In the genomic region with DNA sequence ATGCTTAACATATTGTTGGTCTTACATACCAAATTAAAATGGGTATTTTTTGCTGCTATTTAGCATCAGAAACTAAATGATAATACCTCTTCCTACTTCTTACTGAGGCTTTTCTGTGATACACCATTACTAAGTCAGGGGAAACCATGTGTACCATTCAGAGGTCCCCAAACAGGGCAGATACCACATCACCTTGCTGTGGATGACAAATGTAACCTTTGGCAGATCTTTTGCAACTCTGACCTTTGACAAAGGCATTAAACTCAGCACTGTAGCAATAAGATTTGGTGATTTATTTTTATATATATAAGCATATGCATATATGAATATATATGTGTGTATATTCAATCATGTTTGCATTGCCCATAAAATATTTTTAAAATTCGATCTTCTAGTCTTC, we compare ENCODE assay signal across 23 cellular contexts. TPM values are rescaled to one million over a fixed set of nuclear protein-coding genes. Genes with fewer than 3 reads are reported as not detected.
DNase-seq lines count a peak whose midpoint lies in the region; ATAC-seq and TF ChIP-seq lines count a peak whose summit lies in the region.
"Had no signal": no experiment of that assay in that cellular context is flagged by ENCODE, and none has a peak within 500 bp of the region (broad histone marks: within the 10 kb centered on the region; RNA-seq: fewer than 3 reads in every experiment).

No MANE protein-coding gene starts in this region.

- H3K36me3 ChIP-seq in BLaER1 treated with 17β-estradiol and CSF1 and Interleukin-3, amounts not matched to agents 10 nM and 100 nM: peaks cover 5 to 29% (median 14%) of the 10 kb centered on the region in 11 experiments
- H3K36me3 ChIP-seq in right lobe of liver: peaks cover 0 to 12% (median 6%) of the 10 kb centered on the region in 4 donors
- peaks cover 3 to 27% (median 12%) of the 10 kb centered on the region in 4 donors for H3K36me3 ChIP-seq in stomach

- WGBS in right lobe of liver (ENCODE audit: insufficient coverage, low coverage, low lambda C conversion rate, missing lambda C conversion rate): 76% methylated on average over 1 of the region's 1 CpG
- WGBS in stomach, 5 donors: 63 to 86% (median 75%) methylated on average over 1 of the region's 1 CpG

- ATAC-seq in T-helper 17 cell: no peak
- peak; percentile 77 to 87 (median 82) for ATAC-seq in right lobe of liver
- ATAC-seq: GM23338 had no signal

- peaks cover 0 to 23% (median 0%) of the 10 kb centered on the region in 11 experiments; a peak in 3 of 22 replicates for H3K27me3 ChIP-seq in BLaER1 treated with 17β-estradiol and CSF1 and Interleukin-3, amounts not matched to agents 10 nM and 100 nM
- H3K27me3 ChIP-seq in right lobe of liver (no peaks in the 10 kb centered on the region), stomach (no peaks in the 10 kb centered on the region)

- peaks cover 9 to 19% (median 15%) of the 10 kb centered on the region in 10 experiments; a peak in 18 of 20 replicates for H3K4me1 ChIP-seq in BLaER1 treated with 17β-estradiol and CSF1 and Interleukin-3, amounts not matched to agents 10 nM and 100 nM
- H3K4me1 ChIP-seq in right lobe of liver (peaks cover 0 to 5% (median 0%) of the 10 kb centered on the region in 4 donors), stomach (peaks cover 4 to 18% (median 11%) of the 10 kb centered on the region in 4 donors)

- intact Hi-C loops in right lobe of liver (cut with DNase I) (no loop called here), stomach (cut with DNase I; ENCODE audit: low total_unique reads) (no loop called here)

- no peaks in the 10 kb centered on the region for H3K9me3 Mint-ChIP-seq in glutamatergic neuron (ENCODE audit: unreplicated experiment)
- H3K9me3 Mint-ChIP-seq: GM23338, H9 had no signal

- peaks cover 0 to 30% (median 0%) of the 10 kb centered on the region in 11 experiments; a peak in 4 of 22 replicates for H4K20me1 ChIP-seq in BLaER1 treated with 17β-estradiol and CSF1 and Interleukin-3, amounts not matched to agents 10 nM and 100 nM

- H3K4me3 ChIP-seq in BLaER1 treated with 17β-estradiol and CSF1 and Interleukin-3, amounts not matched to agents 10 nM and 100 nM: no peak overlapping the region
- no peak overlapping the region for H3K4me3 ChIP-seq in right lobe of liver
- H3K4me3 ChIP-seq in stomach: peak overlapping the region in 1 of 4 donors; percentile 14
- H3K4me3 ChIP-seq: GM23338, SK-N-MC had no signal

- H3K4me3 Mint-ChIP-seq in T-helper 17 cell (no peak overlapping the region), glutamatergic neuron (ENCODE audit: unreplicated experiment) (no peak overlapping the region)
- H3K4me3 Mint-ChIP-seq: GM23338, H9 had no signal

- TF ChIP-seq CTCF in right lobe of liver (IDR thresholded peaks at IDR 0.05) (no peak), stomach (IDR thresholded peaks at IDR 0.05) (no peak), glutamatergic neuron (IDR thresholded peaks at IDR 0.05; ENCODE audit: partially characterized antibody, unreplicated experiment) (no peak)

- H3K9me3 ChIP-seq in BLaER1 treated with 17β-estradiol and CSF1 and Interleukin-3, amounts not matched to agents 10 nM and 100 nM (replicated peaks in 1 of 11): no peaks in the 10 kb centered on the region
- H3K9me3 ChIP-seq in T-helper 17 cell (ENCODE audit: control insufficient read depth, low read length, poor library complexity, severe bottlenecking): no peaks in the 10 kb centered on the region
- H3K9me3 ChIP-seq in right lobe of liver: no peaks in the 10 kb centered on the region
- H3K9me3 ChIP-seq in stomach: no peaks in the 10 kb centered on the region

- H3K36me3 Mint-ChIP-seq in T-helper 17 cell (ENCODE audit: low read depth): no peaks in the 10 kb centered on the region
- H3K36me3 Mint-ChIP-seq in glutamatergic neuron (ENCODE audit: unreplicated experiment): no peaks in the 10 kb centered on the region

- DNase-seq in T-helper 17 cell (no peak), right lobe of liver (no peak), stomach (no peak), SKM-1 treated with dmso at 0.1 percent for 144 hours (lab: John Stamatoyannopoulos, UW; ENCODE audit: unreplicated experiment) (no peak), NCI-H146 treated with DMSO at 0.1 percent for 48 hours (lab: John Stamatoyannopoulos, UW; ENCODE audit: unreplicated experiment) (no peak), glutamatergic neuron (no peak)
- DNase-seq: H9, Kasumi-1, NCI-H1092 treated with DMSO at 0.1 percent for 48 hours, NCI-H1436 treated with DMSO at 0.1 percent for 48 hours, NCI-H2029, NCI-H446, NCI-H524 treated with DMSO at 0.1 percent for 48 hours, NCI-H774, SIG-M5 had no signal

- no peak for TF ChIP-seq EP300 in stomach (IDR thresholded peaks at IDR 0.05)

- no peak overlapping the region for H3K27ac ChIP-seq in BLaER1 treated with 17β-estradiol and CSF1 and Interleukin-3, amounts not matched to agents 10 nM and 100 nM
- H3K27ac ChIP-seq in right lobe of liver (no peak overlapping the region), stomach (peak overlapping the region in 4 of 5 donors; percentile 61 to 78 (median 72))
- H3K27ac ChIP-seq: SK-N-MC had no signal

- H3K9ac ChIP-seq in BLaER1 treated with 17β-estradiol and CSF1 and Interleukin-3, amounts not matched to agents 10 nM and 100 nM: no peak overlapping the region

- H3K4me2 ChIP-seq in BLaER1 treated with 17β-estradiol and CSF1 and Interleukin-3, amounts not matched to agents 10 nM and 100 nM: peak overlapping the region in 8 of 11 experiments; percentile 19 to 74 (median 50); a peak in 10 of 22 replicates
- H3K4me2 ChIP-seq: GM23338 had no signal

- H3K4me1 Mint-ChIP-seq in T-helper 17 cell (peaks cover 3% of the 10 kb centered on the region), glutamatergic neuron (ENCODE audit: low read depth, unreplicated experiment) (peaks cover 1% of the 10 kb centered on the region)

- H3K27ac Mint-ChIP-seq in T-helper 17 cell: peak overlapping the region; percentile 11
- H3K27ac Mint-ChIP-seq in glutamatergic neuron (ENCODE audit: unreplicated experiment): no peak overlapping the region
- H3K27ac Mint-ChIP-seq: GM23338, H9 had no signal

- H3K27me3 Mint-ChIP-seq in T-helper 17 cell (no peaks in the 10 kb centered on the region), glutamatergic neuron (ENCODE audit: unreplicated experiment) (no peaks in the 10 kb centered on the region)

- TF ChIP-seq POLR2A in right lobe of liver (IDR thresholded peaks at IDR 0.05) (no peak), stomach (IDR thresholded peaks at IDR 0.05) (no peak)

RNA-seq across cellular contexts. Expression of a gene that starts 2.9 kb away (rescaled TPM):
- under 1 TPM in 1 of 2 donors, not detected in 1; 0.50 TPM for total RNA-seq in T-helper 17 cell
- total RNA-seq in right lobe of liver: under 1 TPM in 1 of 6 experiments, not detected in 5; 0.47 TPM
- 10 to 100 TPM in 2 of 5 donors, 1 to 10 TPM in 1, not detected in 2; 4.1 to 39.7 (median 21.9) TPM for total RNA-seq in stomach
- 10 to 100 TPM in 1 of 3 donors, 1 to 10 TPM in 2; 2.0 to 53.9 (median 5.9) TPM for polyA plus RNA-seq in stomach
- total RNA-seq in glutamatergic neuron (ENCODE audit: unreplicated experiment): not detected
- total RNA-seq: A673, Daoy, G401, GM23338, H9, HT-29, M059J had no signal
- polyA plus RNA-seq: GM23338 had no signal

RNA-seq across cellular contexts. Expression of a gene that starts 27.6 kb away (rescaled TPM):
- 10 to 100 TPM; 46.8 to 54.0 TPM for total RNA-seq in T-helper 17 cell
- total RNA-seq in right lobe of liver: 10 to 100 TPM; 13.3 to 24.3 (median 20.2) TPM
- total RNA-seq in stomach: 10 to 100 TPM in 4 of 5 donors, 1 to 10 TPM in 1; 4.3 to 57.3 (median 39.4) TPM
- polyA plus RNA-seq in stomach: 10 to 100 TPM; 12.3 to 21.2 (median 13.5) TPM
- 19.0 TPM for total RNA-seq in glutamatergic neuron (ENCODE audit: unreplicated experiment)

RNA-seq across cellular contexts. Expression of a gene that starts 27.6 kb away (rescaled TPM):
- total RNA-seq in T-helper 17 cell (10 to 100 TPM; 43.8 to 48.0 TPM), right lobe of liver (10 to 100 TPM; 23.9 to 35.2 (median 29.8) TPM), stomach (10 to 100 TPM; 31.2 to 63.5 (median 36.6) TPM), glutamatergic neuron (ENCODE audit: unreplicated experiment) (73.3 TPM)
- polyA plus RNA-seq in stomach: 10 to 100 TPM; 29.7 to 59.7 (median 52.9) TPM

Comparison
In these comparisons a context has a peak if more than half of its experiments do, and no peak if none do; other contexts are left out.
1. H3K27ac ChIP-seq: peak in stomach (4 of 5); none in BLaER1 treated with 17β-estradiol and CSF1 and Interleukin-3, amounts not matched to agents 10 nM and 100 nM (0 of 11) and right lobe of liver (0 of 3).